1 cellular context compared by ENCODE assay signal in genomic region chr1:45011837-45012638, GRCh38.
TF ChIP-seq lines count a peak whose summit lies in the region.

UROD (plus strand) TSS chr1:45012254; CDS start chr1:45012266, 12 bp downstream.

TF ChIP-seq in GM12878, 131 proteins besides CTCF, POLR2A, EP300 and RAD21 (continued from another document and continues in another):
- no peak for TF ChIP-seq IRF3 (IDR thresholded peaks at IDR 0.05)
- no peak for TF ChIP-seq ZNF274 (IDR thresholded peaks at IDR 0.05; ENCODE audit: insufficient read depth, insufficient read length)
- TF ChIP-seq MYB (IDR thresholded peaks at IDR 0.05; ENCODE audit: borderline replicate concordance, low read depth, low read length), result peak; percentile 80; the same call in 1 of the 2 replicates
- TF ChIP-seq PKNOX1 (IDR thresholded peaks at IDR 0.05), result peak; percentile 43; the same call in 1 of the 2 replicates
- TF ChIP-seq EED (IDR thresholded peaks at IDR 0.05; ENCODE audit: low read depth), result no peak
- TF ChIP-seq MXI1 (IDR thresholded peaks at IDR 0.05; ENCODE audit: low read depth, low read length), result peak; percentile 92
- TF ChIP-seq CHD1 (IDR thresholded peaks at IDR 0.05; ENCODE audit: low read depth, low read length), result no peak
- TF ChIP-seq ZNF217 (IDR thresholded peaks at IDR 0.05), result no peak
- peak; percentile 91 for TF ChIP-seq SP1 (IDR thresholded peaks at IDR 0.05; ENCODE audit: low read depth, low read length)
- TF ChIP-seq REST (IDR thresholded peaks at IDR 0.05; ENCODE audit: low read depth, low read length), result no peak
- TF ChIP-seq NFXL1 (IDR thresholded peaks at IDR 0.05; ENCODE audit: borderline replicate concordance), result no peak
- TF ChIP-seq KLF5 (IDR thresholded peaks at IDR 0.05; ENCODE audit: partially characterized antibody), result no peak
- no peak for TF ChIP-seq ZNF384 (IDR thresholded peaks at IDR 0.05; ENCODE audit: borderline replicate concordance, low read depth, low read length)
- TF ChIP-seq ETV6 (conservative IDR thresholded peaks at IDR 0.05 in 1 of 2, IDR thresholded peaks at IDR 0.05 in 1 of 2; ENCODE audit: borderline replicate concordance in 1 of 2, low read depth in 1 of 2), result no peak
- TF ChIP-seq TARDBP (IDR thresholded peaks at IDR 0.05; ENCODE audit: borderline replicate concordance), result no peak
- peak; percentile 78 for TF ChIP-seq CREB1 (IDR thresholded peaks at IDR 0.05; ENCODE audit: low read depth)
- TF ChIP-seq RCOR1 (conservative IDR thresholded peaks at IDR 0.05; ENCODE audit: low read depth, low read length), result no peak
- TF ChIP-seq NFYA (IDR thresholded peaks at IDR 0.05; ENCODE audit: borderline replicate concordance, low read depth, low read length), result no peak
- TF ChIP-seq CBFB (IDR thresholded peaks at IDR 0.05; ENCODE audit: low read depth), result peak; percentile 87
- TF ChIP-seq SMAD5 (IDR thresholded peaks at IDR 0.05; ENCODE audit: low read depth), result no peak
- no peak for TF ChIP-seq ATF7 (IDR thresholded peaks at IDR 0.05; ENCODE audit: low read depth)
- no peak for TF ChIP-seq SMARCA5 (IDR thresholded peaks at IDR 0.05)
- 0 out of 2 replicates have a peak, but pooled peaks have one; percentile 39 for TF ChIP-seq STAT3 (IDR thresholded peaks at IDR 0.05; ENCODE audit: low read depth, low read length)
- TF ChIP-seq BCLAF1 (IDR thresholded peaks at IDR 0.05), result no peak
- no peak for TF ChIP-seq TCF7 (IDR thresholded peaks at IDR 0.05; ENCODE audit: borderline replicate concordance)
- TF ChIP-seq PRDM15 (CRISPR knock-in tag; IDR thresholded peaks at IDR 0.05), result no peak
- peak; percentile 66; the same call in 1 of the 2 replicates for TF ChIP-seq ATF3 (IDR thresholded peaks at IDR 0.05; ENCODE audit: borderline replicate concordance, extremely low read depth, low read depth, low read length)
- TF ChIP-seq BRCA1 (IDR thresholded peaks at IDR 0.05; ENCODE audit: low read depth, low read length), result no peak
- TF ChIP-seq ZBTB11 (CRISPR knock-in tag; IDR thresholded peaks at IDR 0.05), result no peak
- TF ChIP-seq TCF3 (IDR thresholded peaks at IDR 0.05; ENCODE audit: borderline replicate concordance, insufficient read depth, low read depth, low read length), result no peak
- TF ChIP-seq SREBF2 (IDR thresholded peaks at IDR 0.05; ENCODE audit: low read length), result no peak
- TF ChIP-seq HDAC6 (IDR thresholded peaks at IDR 0.05; ENCODE audit: unreplicated experiment), result no peak
- no peak for TF ChIP-seq SKIL (IDR thresholded peaks at IDR 0.05; ENCODE audit: low read depth, poor library complexity, severe bottlenecking)
- no peak for TF ChIP-seq E2F4 (IDR thresholded peaks at IDR 0.05; ENCODE audit: low read depth, low read length)
- TF ChIP-seq USF1 (IDR thresholded peaks at IDR 0.05; ENCODE audit: borderline replicate concordance, extremely low read length, insufficient read depth, low read depth, low read length), result peak; percentile 89
